Comparison of ENCODE assay signal across 10 cellular contexts in the genomic region with DNA sequence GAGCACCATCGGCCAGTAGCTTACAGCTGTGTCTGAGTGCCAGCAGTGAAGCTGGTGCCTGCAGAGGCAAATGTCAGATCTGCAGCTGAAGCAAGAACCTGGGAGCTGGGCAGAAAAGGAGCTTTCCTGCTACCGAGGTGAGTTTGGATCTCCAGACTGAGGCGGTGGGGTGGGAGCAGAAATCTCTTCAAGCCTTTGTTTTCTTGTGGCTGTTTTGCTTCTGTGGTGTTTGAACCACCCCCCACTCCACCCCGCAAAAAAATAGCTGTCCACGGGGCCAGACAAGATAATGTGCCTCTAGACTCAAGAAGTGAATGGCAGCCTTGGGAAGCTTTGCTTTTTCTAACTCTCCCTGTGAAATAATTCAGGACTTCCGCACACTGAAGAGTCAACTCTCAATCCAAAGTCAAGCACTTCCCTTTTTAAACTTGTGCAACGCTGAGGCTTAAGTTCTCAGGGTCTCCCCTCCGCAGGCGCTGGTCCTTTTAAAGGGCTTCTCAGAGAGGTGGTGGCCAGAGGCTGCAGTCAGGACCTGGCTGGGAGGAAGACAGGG.
A peak's percentile ranks its signal among the peaks of the same experiment; 100 is the strongest.
DNase-seq lines count a peak whose midpoint lies in the region; ATAC-seq, FAIRE-seq and TF ChIP-seq lines count a peak whose summit lies in the region.
"Had no signal": no experiment of that assay in that cellular context is flagged by ENCODE, and none has a peak within 500 bp of the region (broad histone marks: within the 10 kb centered on the region; RNA-seq: fewer than 3 reads in every experiment).

No MANE protein-coding gene starts in this region.

- BruUV-seq in HepG2 (replicated peaks; lab: Mats Ljungman, UMichigan), result no TSS peak

- CTCF ChIA-PET in activated CD4-positive, alpha-beta memory T cell treated with anti-CD3 and anti-CD28 coated beads, Interleukin-2, amount 10 ng/mL, durations not matched to agents 7 days and 5 days (lab: Charles Lee), result interaction anchor here (0.5 to 7.5 kb wide), 20 partner anchors 8 to 113 kb away, joined by 3 to 108 read pairs (median 4); no protein-coding TSS in a partner anchor
- CTCF ChIA-PET in HepG2 (lab: Yijun Ruan, JAX; ENCODE audit: low intra/inter-chr PET ratio, low total read pairs) (interaction anchor here (1.2 kb wide), 1 partner anchor 96 kb away, joined by 5 read pairs; no protein-coding TSS in a partner anchor), HEK293T (lab: Yijun Ruan, JAX) (interaction anchor here (0.6 to 2.9 kb wide), 6 partner anchors 8 to 123 kb away, joined by 3 to 15 read pairs (median 4); no protein-coding TSS in a partner anchor)

- H3K27me3 Mint-ChIP-seq in natural killer cell (ENCODE audit: low read depth in 2 of 2), result peaks cover 29 to 37% of the 10 kb centered on the region in 2 donors
- H3K27me3 Mint-ChIP-seq in natural killer cell treated with Interleukin-12 subunit alpha and Interleukin-12 subunit beta and Interleukin-15 and Interleukin-18, amount 100 ng/mL, for 72 hours, result peaks cover 28 to 36% of the 10 kb centered on the region in 2 donors
- H3K27me3 Mint-ChIP-seq in activated CD4-positive, alpha-beta memory T cell treated with anti-CD3 and anti-CD28 coated beads, Interleukin-2, amount 10 ng/mL, durations not matched to agents 7 days and 5 days, result peaks cover 4% of the 10 kb centered on the region

- no peak overlapping the region for H3K27ac ChIP-seq in HepG2 (ENCODE audit: extremely low read length, insufficient read depth, low read length)
- no peak overlapping the region for H3K27ac ChIP-seq in urinary bladder (ENCODE audit: low read depth)

- H3K79me2 ChIP-seq in HepG2 (ENCODE audit: insufficient read depth, low read length), result no peaks in the 10 kb centered on the region

- no peak for TF ChIP-seq CTCF in natural killer cell (IDR thresholded peaks at IDR 0.05)
- TF ChIP-seq CTCF in HepG2 (CRISPR knock-in tag; IDR thresholded peaks at IDR 0.05), result no peak

- peaks cover 0 to 4% of the 10 kb centered on the region in 2 donors for H3K4me1 Mint-ChIP-seq in natural killer cell
- H3K4me1 Mint-ChIP-seq in natural killer cell treated with Interleukin-12 subunit alpha and Interleukin-12 subunit beta and Interleukin-15 and Interleukin-18, amount 100 ng/mL, for 72 hours (ENCODE audit: low read depth in 2 of 2), result peaks cover 4% of the 10 kb centered on the region in 2 donors
- H3K4me1 Mint-ChIP-seq in activated CD4-positive, alpha-beta memory T cell treated with anti-CD3 and anti-CD28 coated beads, Interleukin-2, amount 10 ng/mL, durations not matched to agents 7 days and 5 days, result peaks cover 49% of the 10 kb centered on the region

- H3K9me3 ChIP-seq in HepG2 (ENCODE audit: low read length), result no peaks in the 10 kb centered on the region; the same call in 1 of the 2 replicates

- no peaks in the 10 kb centered on the region for H3K36me3 Mint-ChIP-seq in natural killer cell
- H3K36me3 Mint-ChIP-seq in natural killer cell treated with Interleukin-12 subunit alpha and Interleukin-12 subunit beta and Interleukin-15 and Interleukin-18, amount 100 ng/mL, for 72 hours, result no peaks in the 10 kb centered on the region
- H3K36me3 Mint-ChIP-seq in activated CD4-positive, alpha-beta memory T cell treated with anti-CD3 and anti-CD28 coated beads, Interleukin-2, amount 10 ng/mL, durations not matched to agents 7 days and 5 days (ENCODE audit: low read depth), result peaks cover 16% of the 10 kb centered on the region

- no peak for TF ChIP-seq EP300 in HepG2 (IDR thresholded peaks at IDR 0.05; ENCODE audit: low read depth in 2 of 2, low read length in 2 of 2)
- no peak for TF ChIP-seq EP300 in HepG2 (CRISPR knock-in tag; IDR thresholded peaks at IDR 0.05; ENCODE audit: borderline replicate concordance)

- ATAC-seq in natural killer cell (peak in 2 of 3 donors; percentile 23 to 30), HepG2 (no peak; the same call in 2 of the 3 replicates)
- ATAC-seq in natural killer cell treated with Interleukin-12 subunit alpha and Interleukin-12 subunit beta and Interleukin-15 and Interleukin-18, amount 100 ng/mL, for 72 hours, result no peak

- H3K4me2 ChIP-seq in HepG2 (ENCODE audit: low read depth, low read length), result peak overlapping the region; percentile 87

- intact Hi-C loops in natural killer cell (cut with micrococcal nuclease) (no loop called here), HepG2 (cut with micrococcal nuclease; ENCODE audit: unreplicated experiment) (no loop called here)

- POLR2A ChIA-PET in activated CD4-positive, alpha-beta memory T cell treated with anti-CD3 and anti-CD28 coated beads, Interleukin-2, amount 10 ng/mL, durations not matched to agents 7 days and 5 days (lab: Charles Lee), result interaction anchor here (1.1 to 1.5 kb wide), 3 partner anchors 17 to 113 kb away, joined by 3 to 6 read pairs (median 4); no protein-coding TSS in a partner anchor
- POLR2A ChIA-PET in HepG2 (lab: Yijun Ruan, JAX), result no interaction called here
- POLR2A ChIA-PET in HEK293T (lab: Yijun Ruan, JAX), result no interaction called here

- H2AFZ ChIP-seq in HepG2 (ENCODE audit: low read length), result no peak overlapping the region

- DNase-seq in natural killer cell, result no peak
- DNase-seq in natural killer cell treated with Interleukin-12 subunit alpha and Interleukin-12 subunit beta and Interleukin-15 and Interleukin-18, amount 100 ng/mL, for 72 hours (ENCODE audit: low spot score), result no peak
- no peak for DNase-seq in activated CD4-positive, alpha-beta memory T cell treated with anti-CD3 and anti-CD28 coated beads, Interleukin-2, amount 10 ng/mL, durations not matched to agents 7 days and 5 days
- no peak for DNase-seq in HepG2 (ENCODE audit: low spot score)
- no peak for DNase-seq in HEK293T (ENCODE audit: extremely low spot score)
- DNase-seq in D341Med (ENCODE audit: low spot score), result no peak
- no peak for DNase-seq in 8988T
- DNase-seq: DMS153, NCI-H524 treated with DMSO at 0.1 percent for 48 hours had no signal

- H3K4me3 ChIP-seq in HepG2 (replicated peaks in 1 of 3; ENCODE audit: insufficient read depth in 1 of 3, low read depth in 2 of 3, low read length in 3 of 3) (peak overlapping the region; percentile 45 to 72 (median 46); a peak in 4 of 6 replicates), urinary bladder (ENCODE audit: low read depth, low read length) (peak overlapping the region; percentile 35)

- H3K36me3 ChIP-seq in HepG2 (replicated peaks in 1 of 2; ENCODE audit: control insufficient read depth in 1 of 2, insufficient read depth in 2 of 2, low read length in 2 of 2) (no peaks in the 10 kb centered on the region), urinary bladder (ENCODE audit: insufficient read depth) (no peaks in the 10 kb centered on the region)

- FAIRE-seq in HepG2 (lab: Jason Lieb, UNC), result no peak

- peaks cover 1 to 38% of the 10 kb centered on the region in 2 experiments; a peak in 3 of 5 replicates for H3K27me3 ChIP-seq in HepG2 (ENCODE audit: control insufficient read depth in 1 of 2, insufficient read depth in 2 of 2, low read length in 2 of 2)

- WGBS in HepG2 (ENCODE audit: low lambda C conversion rate), result 21% methylated on average over 9 of the region's 9 CpGs
- WGBS in urinary bladder, result 23% methylated on average over 9 of the region's 9 CpGs

- no peak for TF ChIP-seq POLR2A in HepG2 (IDR thresholded peaks at IDR 0.05; ENCODE audit: insufficient read depth in 1 of 2, low read depth in 2 of 2, low read length in 2 of 2)

- peak overlapping the region; percentile 50 for H3K4me3 Mint-ChIP-seq in natural killer cell
- H3K4me3 Mint-ChIP-seq in natural killer cell treated with Interleukin-12 subunit alpha and Interleukin-12 subunit beta and Interleukin-15 and Interleukin-18, amount 100 ng/mL, for 72 hours, result no peak overlapping the region
- H3K4me3 Mint-ChIP-seq in activated CD4-positive, alpha-beta memory T cell treated with anti-CD3 and anti-CD28 coated beads, Interleukin-2, amount 10 ng/mL, durations not matched to agents 7 days and 5 days, result peak overlapping the region; percentile 77

- H3K27ac Mint-ChIP-seq in natural killer cell, result no peak overlapping the region
- no peak overlapping the region for H3K27ac Mint-ChIP-seq in natural killer cell treated with Interleukin-12 subunit alpha and Interleukin-12 subunit beta and Interleukin-15 and Interleukin-18, amount 100 ng/mL, for 72 hours
- peak overlapping the region; percentile 50 for H3K27ac Mint-ChIP-seq in activated CD4-positive, alpha-beta memory T cell treated with anti-CD3 and anti-CD28 coated beads, Interleukin-2, amount 10 ng/mL, durations not matched to agents 7 days and 5 days

- H3K9me3 Mint-ChIP-seq in natural killer cell, result no peaks in the 10 kb centered on the region
- no peaks in the 10 kb centered on the region for H3K9me3 Mint-ChIP-seq in natural killer cell treated with Interleukin-12 subunit alpha and Interleukin-12 subunit beta and Interleukin-15 and Interleukin-18, amount 100 ng/mL, for 72 hours
- H3K9me3 Mint-ChIP-seq in activated CD4-positive, alpha-beta memory T cell treated with anti-CD3 and anti-CD28 coated beads, Interleukin-2, amount 10 ng/mL, durations not matched to agents 7 days and 5 days, result peaks cover 3% of the 10 kb centered on the region

- in situ Hi-C loops in HepG2 (cut with HindIII; ENCODE audit: extremely low pct_ligation_motif_present, low pct_unique_long_range_greater_than_20kb), result no loop called here

- no peak overlapping the region for H3K9ac ChIP-seq in HepG2 (ENCODE audit: insufficient read depth, low read depth, low read length)

- no peak for TF ChIP-seq RAD21 in HepG2 (CRISPR knock-in tag; IDR thresholded peaks at IDR 0.05)

- no peaks in the 10 kb centered on the region for H4K20me1 ChIP-seq in HepG2 (ENCODE audit: insufficient read depth, low read length)

- H3K4me1 ChIP-seq in HepG2 (ENCODE audit: insufficient read depth, low read length) (peaks cover 14% of the 10 kb centered on the region; the same call in 1 of the 2 replicates), urinary bladder (ENCODE audit: insufficient read depth) (no peaks in the 10 kb centered on the region)

TF ChIP-seq in HepG2, 621 proteins besides CTCF, POLR2A, EP300 and RAD21 (continues in another document):
- no peak for TF ChIP-seq RXRB (CRISPR knock-in tag; IDR thresholded peaks at IDR 0.05; ENCODE audit: borderline replicate concordance)
- no peak for TF ChIP-seq NCOA2 (CRISPR knock-in tag; IDR thresholded peaks at IDR 0.05)
- no peak for TF ChIP-seq ISX (CRISPR knock-in tag; conservative IDR thresholded peaks at IDR 0.05)
- no peak for TF ChIP-seq CC2D1A (CRISPR knock-in tag; IDR thresholded peaks at IDR 0.05)
- no peak for TF ChIP-seq NCOA5 (CRISPR knock-in tag; IDR thresholded peaks at IDR 0.05)
- TF ChIP-seq NKX3-1 (CRISPR knock-in tag; IDR thresholded peaks at IDR 0.05), result no peak

TF ChIP-seq in HEK293T, 16 proteins besides CTCF, POLR2A, EP300 and RAD21 (continues in another document):
- TF ChIP-seq ZNF384 (IDR thresholded peaks at IDR 0.05) (no peak), PKNOX1 (IDR thresholded peaks at IDR 0.05) (no peak), TARDBP (IDR thresholded peaks at IDR 0.05) (no peak)

Comparison
In these comparisons a context has a peak if more than half of its experiments do, and no peak if none do; other contexts are left out.
1. ATAC-seq: peak in natural killer cell (2 of 3); none in natural killer cell treated with Interleukin-12 subunit alpha and Interleukin-12 subunit beta and Interleukin-15 and Interleukin-18, amount 100 ng/mL, for 72 hours (0 of 2) and HepG2 (single experiment).